Comparison of ENCODE assay signal across 21 cellular contexts in the genomic region with DNA sequence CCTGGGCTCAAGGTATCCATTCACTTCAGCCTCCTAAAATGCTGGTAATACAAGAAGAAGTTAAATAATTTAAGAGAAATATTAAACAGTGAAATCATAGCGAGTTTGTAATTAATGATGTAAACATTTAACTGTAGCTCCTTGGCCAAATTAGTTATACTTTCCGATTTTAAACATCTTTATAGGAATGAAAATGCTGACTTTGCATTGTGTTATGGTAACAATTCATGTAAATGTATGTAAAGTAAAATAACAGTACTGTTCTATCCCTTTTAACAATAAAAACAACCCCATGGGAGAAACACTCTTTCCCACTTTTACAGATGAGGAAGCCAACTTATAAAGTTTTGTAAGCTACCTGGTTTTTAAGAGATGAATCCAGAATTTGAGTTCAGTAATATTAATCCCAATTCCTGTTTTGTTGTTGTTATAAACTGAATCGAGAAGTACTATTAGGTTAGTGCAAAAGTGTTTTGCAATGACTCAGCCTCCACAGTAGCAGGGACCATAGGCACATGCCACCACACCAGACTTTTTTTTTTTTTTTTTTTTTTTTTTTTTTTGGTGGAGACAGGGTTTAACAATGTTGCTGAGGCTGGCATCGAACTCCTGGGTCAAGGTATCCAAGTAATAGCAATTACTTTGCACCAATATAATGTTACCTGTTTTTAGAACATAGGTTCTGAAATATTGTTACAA.
"Had no signal": no experiment of that assay in that cellular context is flagged by ENCODE, and none has a peak within 500 bp of the region (broad histone marks: within the 10 kb centered on the region; RNA-seq: fewer than 3 reads in every experiment).

No MANE protein-coding gene starts in this region.

- ATAC-seq: effector memory CD8-positive, alpha-beta T cell; gastrocnemius medialis; heart right ventricle; left lobe of liver; mucosa of descending colon; naive thymus-derived CD8-positive, alpha-beta T cell; sciatic nerve; stimulated activated memory B cell treated with anti-CD40 and anti-IgM and Interleukin-4, amounts not matched to agents 10 μg/mL and 1 μg/mL and 100 μg/mL, for 72 hours; upper lobe of right lung had no signal

- H3K4me3 ChIP-seq: esophagus muscularis mucosa, gastrocnemius medialis, heart right ventricle, mucosa of descending colon, spleen, testis, tibial nerve, upper lobe of right lung, vagina had no signal

- H3K9me3 ChIP-seq: esophagus muscularis mucosa, gastrocnemius medialis, heart right ventricle, mucosa of descending colon, testis, tibial nerve, upper lobe of right lung, vagina had no signal

- DNase-seq: effector memory CD8-positive, alpha-beta T cell; gastrocnemius medialis; heart right ventricle; hypothalamus; islet precursor cell; mammary epithelial cell; mucosa of descending colon; naive thymus-derived CD8-positive, alpha-beta T cell; spleen; stimulated activated CD4-positive, alpha-beta T cell treated with anti-CD3 and anti-CD28 coated beads, Interleukin-15, amount 100 ng/mL, for 24 hours; stimulated activated CD4-positive, alpha-beta T cell treated with anti-CD3 and anti-CD28 coated beads, Interleukin-1b, Interleukin-23, amount 100 ng/mL, for 48 hours; stimulated activated CD4-positive, alpha-beta T cell treated with anti-CD3 and anti-CD28 coated beads, Interleukin-4, amount 100 ng/mL, for 24 hours; testis; upper lobe of right lung had no signal

- H3K27me3 ChIP-seq: esophagus muscularis mucosa, gastrocnemius medialis, heart right ventricle, spleen, testis, tibial nerve, upper lobe of right lung, vagina had no signal

- H3K36me3 ChIP-seq: esophagus muscularis mucosa, gastrocnemius medialis, heart right ventricle, spleen, tibial nerve, upper lobe of right lung, vagina had no signal

- H3K4me1 ChIP-seq: esophagus muscularis mucosa, gastrocnemius medialis, heart right ventricle, spleen, testis, tibial nerve, upper lobe of right lung, vagina had no signal

- H3K27ac ChIP-seq: epithelial cell of prostate, esophagus muscularis mucosa, gastrocnemius medialis, heart right ventricle, spleen, testis, tibial nerve, upper lobe of right lung, vagina had no signal
